In genomic region chr1:4485398-4485797, GRCh38 we compare ENCODE assay signal across 20 cellular contexts.
DNase-seq lines count a peak whose midpoint lies in the region; ATAC-seq and TF ChIP-seq lines count a peak whose summit lies in the region.
"Had no signal": no experiment of that assay in that cellular context is flagged by ENCODE, and none has a peak within 500 bp of the region (broad histone marks: within the 10 kb centered on the region; RNA-seq: fewer than 3 reads in every experiment).

No MANE protein-coding gene starts in this region.

- no peaks in the 10 kb centered on the region for H3K4me1 Mint-ChIP-seq in CD14-positive monocyte
- no peaks in the 10 kb centered on the region for H3K4me1 Mint-ChIP-seq in activated T-cell treated with anti-CD3 and anti-CD28 coated beads, Interleukin-2, amount 50 U/mL, for 4 hours (ENCODE audit: low read depth)
- H3K4me1 Mint-ChIP-seq: activated CD4-positive, alpha-beta T cell treated with anti-CD3 and anti-CD28 coated beads, Interleukin-2, amount 10 ng/mL, durations not matched to agents 24 days and 14 days; mesothelial cell of epicardium had no signal

- 5% methylated on average over 4 of the region's 6 CpGs for WGBS in right lobe of liver (ENCODE audit: insufficient coverage, low coverage, low lambda C conversion rate, missing lambda C conversion rate)
- 17% methylated on average over 6 of the region's 6 CpGs for WGBS in suprapubic skin

- H3K9me3 ChIP-seq in right lobe of liver, result no peaks in the 10 kb centered on the region
- no peaks in the 10 kb centered on the region for H3K9me3 ChIP-seq in suprapubic skin
- H3K9me3 ChIP-seq: vagina had no signal

- no peak overlapping the region for H3K4me3 Mint-ChIP-seq in CD14-positive monocyte
- H3K4me3 Mint-ChIP-seq in activated T-cell treated with anti-CD3 and anti-CD28 coated beads, Interleukin-2, amount 50 U/mL, for 4 hours, result no peak overlapping the region
- H3K4me3 Mint-ChIP-seq: activated CD4-positive, alpha-beta T cell treated with anti-CD3 and anti-CD28 coated beads, Interleukin-2, amount 10 ng/mL, durations not matched to agents 24 days and 14 days; HFFc6; mesothelial cell of epicardium; neural crest cell had no signal

- ATAC-seq in activated T-cell treated with anti-CD3 and anti-CD28 coated beads, Interleukin-2, amount 50 U/mL, for 4 hours, result no peak
- ATAC-seq in Right ventricle myocardium superior (ENCODE audit: poor library complexity) (no peak), right lobe of liver (no peak)
- ATAC-seq: gastroesophageal sphincter, left colon had no signal

- no peaks in the 10 kb centered on the region for H3K27me3 ChIP-seq in right lobe of liver
- H3K27me3 ChIP-seq in suprapubic skin, result peaks cover 21% of the 10 kb centered on the region
- H3K27me3 ChIP-seq: vagina had no signal

- peaks cover 2 to 14% (median 7%) of the 10 kb centered on the region in 7 donors for H3K9me3 Mint-ChIP-seq in CD14-positive monocyte
- H3K9me3 Mint-ChIP-seq in activated T-cell treated with anti-CD3 and anti-CD28 coated beads, Interleukin-2, amount 50 U/mL, for 4 hours, result no peaks in the 10 kb centered on the region
- H3K9me3 Mint-ChIP-seq: activated CD4-positive, alpha-beta T cell treated with anti-CD3 and anti-CD28 coated beads, Interleukin-2, amount 10 ng/mL, durations not matched to agents 24 days and 14 days; mesothelial cell of epicardium; neural crest cell had no signal

- H3K4me3 ChIP-seq in right lobe of liver (no peak overlapping the region), suprapubic skin (no peak overlapping the region)
- H3K4me3 ChIP-seq: gastroesophageal sphincter, vagina had no signal

- H3K27ac Mint-ChIP-seq in CD14-positive monocyte, result no peak overlapping the region
- H3K27ac Mint-ChIP-seq: activated CD4-positive, alpha-beta T cell treated with anti-CD3 and anti-CD28 coated beads, Interleukin-2, amount 10 ng/mL, durations not matched to agents 24 days and 14 days; HFFc6; mesothelial cell of epicardium had no signal

- peaks cover 0 to 2% (median 2%) of the 10 kb centered on the region in 3 donors for H3K27me3 Mint-ChIP-seq in CD14-positive monocyte (ENCODE audit: low read depth in 3 of 3)
- peaks cover 4% of the 10 kb centered on the region for H3K27me3 Mint-ChIP-seq in activated T-cell treated with anti-CD3 and anti-CD28 coated beads, Interleukin-2, amount 50 U/mL, for 4 hours (ENCODE audit: low read depth)
- H3K27me3 Mint-ChIP-seq: activated CD4-positive, alpha-beta T cell treated with anti-CD3 and anti-CD28 coated beads, Interleukin-2, amount 10 ng/mL, durations not matched to agents 24 days and 14 days had no signal

- no peaks in the 10 kb centered on the region for H3K36me3 Mint-ChIP-seq in CD14-positive monocyte
- no peaks in the 10 kb centered on the region for H3K36me3 Mint-ChIP-seq in activated T-cell treated with anti-CD3 and anti-CD28 coated beads, Interleukin-2, amount 50 U/mL, for 4 hours (ENCODE audit: insufficient read depth)
- H3K36me3 Mint-ChIP-seq: mesothelial cell of epicardium had no signal

- no peak for TF ChIP-seq EP300 in suprapubic skin (IDR thresholded peaks at IDR 0.05)

- H3K36me3 ChIP-seq in right lobe of liver (no peaks in the 10 kb centered on the region), suprapubic skin (no peaks in the 10 kb centered on the region)
- H3K36me3 ChIP-seq: gastroesophageal sphincter, vagina had no signal

- H3K4me1 ChIP-seq in right lobe of liver, result no peaks in the 10 kb centered on the region
- no peaks in the 10 kb centered on the region for H3K4me1 ChIP-seq in suprapubic skin
- H3K4me1 ChIP-seq: gastroesophageal sphincter, vagina had no signal

- H3K27ac ChIP-seq in right lobe of liver (no peak overlapping the region), suprapubic skin (no peak overlapping the region)
- H3K27ac ChIP-seq: C4-2B, gastroesophageal sphincter, vagina had no signal

- DNase-seq in CD14-positive monocyte (ENCODE audit: low spot score) (peak; percentile 14), NCI-H1436 (lab: John Stamatoyannopoulos, UW) (peak; percentile 93), NCI-H748 treated with DMSO at 0.1 percent for 48 hours (lab: John Stamatoyannopoulos, UW) (peak; percentile 5), left kidney (ENCODE audit: low read depth, low spot score) (peak; percentile 93), Right ventricle myocardium superior (no peak), right lobe of liver (no peak), suprapubic skin (ENCODE audit: low spot score in 2 of 2) (no peak)
- no peak for DNase-seq in activated T-cell treated with anti-CD3 and anti-CD28 coated beads, Interleukin-2, amount 50 U/mL, for 4 hours
- DNase-seq: activated CD4-positive, alpha-beta T cell treated with anti-CD3 and anti-CD28 coated beads, Interleukin-2, amount 10 ng/mL, durations not matched to agents 24 days and 14 days; activated gamma-delta T cell treated with Interleukin-2 at 50 U/mL for 16 hours; amniotic stem cell; HFFc6; left colon; NCI-H446; stimulated activated CD8-positive, alpha-beta memory T cell treated with anti-CD3 and anti-CD28 coated beads, Interleukin-4, amount 100 ng/mL, for 48 hours had no signal

- intact Hi-C loops in CD14-positive monocyte (cut with micrococcal nuclease), result no loop called here
- intact Hi-C loops in Right ventricle myocardium superior (cut with DNase I), result no loop called here
- intact Hi-C loops in right lobe of liver (cut with DNase I), result no loop called here

- no peak for TF ChIP-seq POLR2A in right lobe of liver (IDR thresholded peaks at IDR 0.05)
- no peak for TF ChIP-seq POLR2A in suprapubic skin (IDR thresholded peaks at IDR 0.05)

- TF ChIP-seq CTCF in CD14-positive monocyte (IDR thresholded peaks at IDR 0.05) (no peak), right lobe of liver (IDR thresholded peaks at IDR 0.05) (no peak), suprapubic skin (IDR thresholded peaks at IDR 0.05) (no peak)

Comparison
In these comparisons a context has a peak if more than half of its experiments do, and no peak if none do; other contexts are left out.
1. DNase-seq: peak in CD14-positive monocyte (single experiment), NCI-H1436 (single experiment), NCI-H748 treated with DMSO at 0.1 percent for 48 hours (single experiment) and left kidney (single experiment); none in activated T-cell treated with anti-CD3 and anti-CD28 coated beads, Interleukin-2, amount 50 U/mL, for 4 hours (single experiment), Right ventricle myocardium superior (single experiment), right lobe of liver (0 of 3) and suprapubic skin (0 of 2).